ENCODE assay signal across 14 cellular contexts in genomic region chr7:36288501-36288900, GRCh38.
A peak's percentile ranks its signal among the peaks of the same experiment; 100 is the strongest.
DNase-seq lines count a peak whose midpoint lies in the region; ATAC-seq lines count a peak whose summit lies in the region.
"Had no signal": no experiment of that assay in that cellular context is flagged by ENCODE, and none has a peak within 500 bp of the region (broad histone marks: within the 10 kb centered on the region; RNA-seq: fewer than 3 reads in every experiment).

No MANE protein-coding gene starts in this region.

- H3K4me2 ChIP-seq in BLaER1 (peak overlapping the region; percentile 90), neuronal stem cell (ENCODE audit: insufficient read depth, low read length, poor library complexity, severe bottlenecking) (no peak overlapping the region)

- H3K23ac ChIP-seq in neuronal stem cell (ENCODE audit: low read depth, low read length, poor library complexity) = no peak overlapping the region

- no peak overlapping the region for H4K91ac ChIP-seq in neuronal stem cell (ENCODE audit: low read depth, low read length, poor library complexity)

- no peak overlapping the region for H4K8ac ChIP-seq in neuronal stem cell (ENCODE audit: low read depth, low read length)

- H3K36me3 ChIP-seq in BLaER1 = no peaks in the 10 kb centered on the region
- H3K36me3 ChIP-seq in CD4-positive, CD25-positive, alpha-beta regulatory T cell (ENCODE audit: control insufficient read depth, insufficient read depth, low read length) = no peaks in the 10 kb centered on the region
- H3K36me3 ChIP-seq in neuronal stem cell (replicated peaks in 1 of 2; ENCODE audit: control insufficient read depth in 2 of 2, insufficient read depth in 2 of 2, low read length in 2 of 2) = no peaks in the 10 kb centered on the region
- H3K36me3 ChIP-seq: vagina had no signal

- H3K4ac ChIP-seq in neuronal stem cell (ENCODE audit: low read length) = no peak overlapping the region

- no peak for ATAC-seq in CD4-positive, CD25-positive, alpha-beta regulatory T cell (ENCODE audit: low read depth in 2 of 2)
- ATAC-seq in T-helper 17 cell = no peak
- no peak for ATAC-seq in naive thymus-derived CD8-positive, alpha-beta T cell
- no peak for ATAC-seq in HG02885 (IDR thresholded peaks at IDR 0.05; ENCODE audit: poor library complexity, unreplicated experiment)
- ATAC-seq: gastroesophageal sphincter had no signal

- no peak overlapping the region for H3K18ac ChIP-seq in neuronal stem cell (ENCODE audit: low read length)

- H3K9me3 ChIP-seq in BLaER1 (no peaks in the 10 kb centered on the region), T-helper 17 cell (ENCODE audit: control insufficient read depth, low read length, poor library complexity, severe bottlenecking) (no peaks in the 10 kb centered on the region), neuronal stem cell (replicated peaks in 1 of 2; ENCODE audit: control insufficient read depth in 2 of 2, insufficient read depth in 1 of 2, low read depth in 1 of 2, low read length in 2 of 2) (no peaks in the 10 kb centered on the region)
- H3K9me3 ChIP-seq in CD4-positive, CD25-positive, alpha-beta regulatory T cell (ENCODE audit: control insufficient read depth in 2 of 2, low read length in 2 of 2) = no peaks in the 10 kb centered on the region
- H3K9me3 ChIP-seq: gastroesophageal sphincter, vagina had no signal

- no peaks in the 10 kb centered on the region for H3K27me3 ChIP-seq in BLaER1
- no peaks in the 10 kb centered on the region for H3K27me3 ChIP-seq in CD4-positive, CD25-positive, alpha-beta regulatory T cell (ENCODE audit: control insufficient read depth, insufficient read depth, low read length)
- no peaks in the 10 kb centered on the region for H3K27me3 ChIP-seq in neuronal stem cell (ENCODE audit: control insufficient read depth in 3 of 3, insufficient read depth in 3 of 3, low read depth in 1 of 3, low read length in 3 of 3)
- H3K27me3 ChIP-seq: gastroesophageal sphincter, vagina had no signal

- H3K27me3 Mint-ChIP-seq in CD4-positive, CD25-positive, alpha-beta regulatory T cell = no peaks in the 10 kb centered on the region
- H3K27me3 Mint-ChIP-seq in T-helper 17 cell = no peaks in the 10 kb centered on the region
- peaks cover 0 to 3% (median 0%) of the 10 kb centered on the region in 5 donors for H3K27me3 Mint-ChIP-seq in naive thymus-derived CD8-positive, alpha-beta T cell

- H3K36me3 Mint-ChIP-seq in CD4-positive, CD25-positive, alpha-beta regulatory T cell = no peaks in the 10 kb centered on the region
- no peaks in the 10 kb centered on the region for H3K36me3 Mint-ChIP-seq in T-helper 17 cell (ENCODE audit: low read depth)
- H3K36me3 Mint-ChIP-seq in naive thymus-derived CD8-positive, alpha-beta T cell = no peaks in the 10 kb centered on the region

- no peak overlapping the region for H2AFZ ChIP-seq in neuronal stem cell (ENCODE audit: low read length)

- no peak overlapping the region for H2BK120ac ChIP-seq in neuronal stem cell (ENCODE audit: low read depth, low read length)

- H4K20me1 ChIP-seq in BLaER1 = no peaks in the 10 kb centered on the region

- no peak overlapping the region for H2BK5ac ChIP-seq in neuronal stem cell (ENCODE audit: low read length)

- H3K79me1 ChIP-seq in neuronal stem cell (ENCODE audit: low read depth, low read length) = no peaks in the 10 kb centered on the region

- peak overlapping the region; percentile 86 to 98 (median 93) for H3K27ac Mint-ChIP-seq in CD4-positive, CD25-positive, alpha-beta regulatory T cell
- peak overlapping the region; percentile 100 for H3K27ac Mint-ChIP-seq in T-helper 17 cell
- H3K27ac Mint-ChIP-seq in naive thymus-derived CD8-positive, alpha-beta T cell = peak overlapping the region; percentile 86 to 100 (median 94)
- H3K27ac Mint-ChIP-seq: HFFc6 had no signal

- H3K4me3 ChIP-seq in BLaER1 (no peak overlapping the region), neuronal stem cell (ENCODE audit: low read length in 2 of 2) (no peak overlapping the region)
- H3K4me3 ChIP-seq in CD4-positive, CD25-positive, alpha-beta regulatory T cell (ENCODE audit: low read depth, low read length) = peak overlapping the region; percentile 80
- H3K4me3 ChIP-seq: gastroesophageal sphincter, vagina had no signal

- POLR2A ChIA-PET in naive thymus-derived CD8-positive, alpha-beta T cell (lab: Charles Lee) = interaction anchor here (1.0 to 1.5 kb wide), 4 partner anchors 13 to 1159 kb away, joined by 3 to 5 read pairs (median 4); partner anchors contain the start of gene SEPTIN7

- H2BK12ac ChIP-seq in neuronal stem cell (ENCODE audit: low read length) = no peak overlapping the region

- H3K27ac ChIP-seq in BLaER1 (peak overlapping the region; percentile 83), neuronal stem cell (replicated peaks; ENCODE audit: low read length) (no peak overlapping the region)
- H3K27ac ChIP-seq in CD4-positive, CD25-positive, alpha-beta regulatory T cell (ENCODE audit: insufficient read depth, low read length, poor library complexity, severe bottlenecking) = peak overlapping the region; percentile 77
- H3K27ac ChIP-seq: HL-60, vagina had no signal

- peak overlapping the region in 3 of 4 donors; percentile 80 to 89 (median 85) for H3K4me3 Mint-ChIP-seq in CD4-positive, CD25-positive, alpha-beta regulatory T cell
- peak overlapping the region; percentile 91 for H3K4me3 Mint-ChIP-seq in T-helper 17 cell
- peak overlapping the region in 7 of 10 donors; percentile 63 to 84 (median 70) for H3K4me3 Mint-ChIP-seq in naive thymus-derived CD8-positive, alpha-beta T cell
- H3K4me3 Mint-ChIP-seq: HFFc6 had no signal

- H3K9ac ChIP-seq in BLaER1 (peak overlapping the region; percentile 52; the same call in 1 of the 2 replicates), neuronal stem cell (ENCODE audit: low read depth, low read length, poor library complexity) (no peak overlapping the region)

- peaks cover 10 to 64% (median 36%) of the 10 kb centered on the region in 4 donors for H3K4me1 Mint-ChIP-seq in CD4-positive, CD25-positive, alpha-beta regulatory T cell
- peaks cover 59% of the 10 kb centered on the region for H3K4me1 Mint-ChIP-seq in T-helper 17 cell
- H3K4me1 Mint-ChIP-seq in naive thymus-derived CD8-positive, alpha-beta T cell = peaks cover 34 to 73% (median 65%) of the 10 kb centered on the region in 4 donors

- peaks cover 90% of the 10 kb centered on the region for H3K4me1 ChIP-seq in BLaER1
- H3K4me1 ChIP-seq in CD4-positive, CD25-positive, alpha-beta regulatory T cell (ENCODE audit: control insufficient read depth, insufficient read depth, low read length, poor library complexity, severe bottlenecking) = peaks cover 47% of the 10 kb centered on the region
- peaks cover 0 to 7% of the 10 kb centered on the region in 2 donors for H3K4me1 ChIP-seq in neuronal stem cell (ENCODE audit: control insufficient read depth in 2 of 2, insufficient read depth in 1 of 2, low read depth in 1 of 2, low read length in 2 of 2)

- no peak overlapping the region for H3K14ac ChIP-seq in neuronal stem cell (ENCODE audit: low read length)

- no peak overlapping the region for H2AK5ac ChIP-seq in neuronal stem cell (ENCODE audit: low read depth, low read length)

- no peak overlapping the region for H2BK15ac ChIP-seq in neuronal stem cell (ENCODE audit: low read length)

- no peak for DNase-seq in CD4-positive, CD25-positive, alpha-beta regulatory T cell
- DNase-seq in T-helper 17 cell (no peak), neuronal stem cell (ENCODE audit: low spot score) (no peak), UCSD-AML1 (lab: John Stamatoyannopoulos, UW; ENCODE audit: unreplicated experiment) (no peak)
- no peak for DNase-seq in naive thymus-derived CD8-positive, alpha-beta T cell
- DNase-seq: HFFc6, NCI-H1436 treated with DMSO at 0.1 percent for 48 hours, NCI-H345, SIG-M5 had no signal

- no peaks in the 10 kb centered on the region for H3K9me3 Mint-ChIP-seq in CD4-positive, CD25-positive, alpha-beta regulatory T cell
- no peaks in the 10 kb centered on the region for H3K9me3 Mint-ChIP-seq in naive thymus-derived CD8-positive, alpha-beta T cell
- H3K9me3 Mint-ChIP-seq: HFFc6 had no signal

- no CpG with 5 or more reads among the region's 5 CpGs for WGBS in neuronal stem cell (ENCODE audit: extremely low coverage in 2 of 2, insufficient read length in 2 of 2, insufficient replicate concordance in 1 of 2), 2 donors
